In the genomic region with DNA sequence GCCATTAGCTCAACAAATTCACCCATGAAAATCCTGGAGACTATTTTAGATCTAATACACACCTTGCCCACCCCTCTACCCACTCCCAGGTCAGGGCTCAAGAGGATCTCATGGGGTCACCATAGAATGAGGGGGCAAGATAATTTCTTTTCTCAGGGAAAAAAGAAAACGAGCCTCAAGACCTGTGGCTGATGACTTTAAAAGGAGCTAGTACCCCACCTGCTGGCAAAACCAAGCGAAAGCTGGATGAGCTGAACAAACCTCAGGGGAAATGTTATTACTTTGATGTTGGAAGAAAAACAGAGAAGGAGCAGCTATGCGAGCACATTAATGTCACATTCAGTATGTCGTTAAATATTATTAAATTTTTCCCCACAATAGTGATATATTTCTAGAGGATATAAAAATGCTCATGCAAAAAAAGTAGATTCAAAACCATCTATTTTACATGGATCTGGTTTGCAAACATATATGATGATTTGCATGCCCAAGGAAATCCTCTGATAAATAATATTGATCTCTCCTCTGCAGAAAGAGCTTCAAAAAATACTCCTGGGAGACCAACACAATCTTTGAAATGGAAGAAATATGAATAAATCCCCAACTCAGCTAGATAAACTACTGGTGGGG, we compare ENCODE assay signal across 8 cellular contexts. TPM values are rescaled to one million over a fixed set of nuclear protein-coding genes. Genes with fewer than 3 reads are reported as not detected.
DNase-seq lines count a peak whose midpoint lies in the region; ATAC-seq and TF ChIP-seq lines count a peak whose summit lies in the region.

No MANE protein-coding gene starts in this region.

- H3K27ac ChIP-seq in gastroesophageal sphincter: no peak overlapping the region

- 3 to 8% methylated on average over 3 to 4 of the region's 4 CpGs for WGBS in gastroesophageal sphincter (ENCODE audit: low coverage in 1 of 2), 2 donors

- DNase-seq in EH (ENCODE audit: low read depth): peak; percentile 69
- DNase-seq in HuH-7 (ENCODE audit: low spot score): peak; percentile 58
- DNase-seq in NOMO-1 treated with DMSO at 0.1 percent for 48 hours (lab: John Stamatoyannopoulos, UW; ENCODE audit: unreplicated experiment): peak; percentile 77
- peak; percentile 57 to 64 for DNase-seq in activated T-cell treated with anti-CD3 and anti-CD28 coated beads, Interleukin-2, amount 50 U/mL, for 48 hours
- DNase-seq in posterior cingulate gyrus: peak in 6 of 10 donors; percentile 49 to 92 (median 61)

- no peak for TF ChIP-seq EP300 in gastroesophageal sphincter (IDR thresholded peaks at IDR 0.05)

- H3K4me3 ChIP-seq in gastroesophageal sphincter: no peak overlapping the region

- H3K9me3 ChIP-seq in gastroesophageal sphincter: no peaks in the 10 kb centered on the region

- TF ChIP-seq POLR2A in gastroesophageal sphincter (IDR thresholded peaks at IDR 0.05): no peak

- intact Hi-C loops in posterior cingulate gyrus (cut with DNase I): loop anchor here (1.0 kb wide), 1 partner anchor 126 kb away; no protein-coding TSS in a partner anchor

- H3K27me3 ChIP-seq in gastroesophageal sphincter: no peaks in the 10 kb centered on the region

- no peaks in the 10 kb centered on the region for H3K36me3 ChIP-seq in gastroesophageal sphincter

- ATAC-seq in gastroesophageal sphincter (no peak), GM21529 (IDR thresholded peaks at IDR 0.05; ENCODE audit: unreplicated experiment) (no peak), GM18511 (IDR thresholded peaks at IDR 0.05; ENCODE audit: unreplicated experiment) (no peak)

- peak; percentile 41 to 79 (median 72) for TF ChIP-seq CTCF in gastroesophageal sphincter (IDR thresholded peaks at IDR 0.05)

- peaks cover 9 to 50% (median 14%) of the 10 kb centered on the region in 3 donors for H3K4me1 ChIP-seq in gastroesophageal sphincter

RNA-seq across cellular contexts. Expression of a gene that starts 37.7 kb away (rescaled TPM):
- total RNA-seq in gastroesophageal sphincter: 10 to 100 TPM in 3 of 4 donors, 1 to 10 TPM in 1; 7.0 to 17.1 (median 13.6) TPM
